Comparison of ENCODE assay signal across 8 cellular contexts in the genomic region with DNA sequence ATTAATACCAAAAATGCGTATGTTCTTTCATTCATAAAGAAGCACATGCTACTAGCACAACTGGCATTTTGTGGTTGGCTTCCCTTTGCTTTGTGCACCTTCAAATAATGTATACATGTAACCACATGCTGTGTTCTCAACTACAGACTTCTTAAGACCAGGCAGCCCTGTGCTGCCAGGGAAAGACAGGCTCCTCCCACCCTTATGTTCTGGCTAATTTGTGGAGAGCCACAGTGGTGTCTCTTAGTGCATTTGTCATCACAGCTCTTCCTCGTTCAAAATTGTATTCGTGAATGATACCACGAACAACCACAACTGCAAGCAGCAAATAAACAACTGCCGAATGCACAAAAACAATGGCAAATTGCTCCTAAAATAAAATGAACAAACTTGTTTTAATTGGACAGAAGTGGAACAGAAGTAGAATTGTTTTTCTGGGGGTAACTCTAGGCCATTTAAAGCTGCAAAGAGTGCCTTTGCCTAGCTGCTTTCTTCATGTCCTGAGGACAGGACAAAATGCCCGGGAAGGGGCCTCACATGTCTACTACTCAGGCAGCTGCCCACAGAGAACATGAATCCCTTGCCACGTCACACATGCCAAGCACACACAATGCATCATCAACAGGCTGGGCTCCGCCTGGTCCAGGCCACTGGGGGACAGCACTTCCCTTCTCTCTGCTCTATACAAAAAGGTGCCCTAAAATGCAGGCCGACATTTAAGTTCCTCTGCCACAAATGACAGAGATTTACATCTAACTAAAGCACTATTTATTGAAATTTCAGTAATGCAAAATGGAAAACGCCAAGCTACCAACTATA. TPM values are rescaled to one million over a fixed set of nuclear protein-coding genes. Genes with fewer than 3 reads are reported as not detected.
DNase-seq lines count a peak whose midpoint lies in the region; FAIRE-seq and TF ChIP-seq lines count a peak whose summit lies in the region.

No MANE protein-coding gene starts in this region.

- FAIRE-seq in bronchial epithelial cell (lab: Jason Lieb, UNC) = no peak
- FAIRE-seq in RCC 7860 (lab: Jason Lieb, UNC) = no peak

- no peaks in the 10 kb centered on the region for H3K4me1 ChIP-seq in GM23248 (ENCODE audit: insufficient read depth)
- H3K4me1 ChIP-seq in ovary (ENCODE audit: insufficient read depth) = peaks cover 18% of the 10 kb centered on the region

- peaks cover 14% of the 10 kb centered on the region for H4K20me1 ChIP-seq in GM23248 (ENCODE audit: insufficient read depth)

- in situ Hi-C loops in GM23248 (cut with MboI) = no loop called here

- TF ChIP-seq CTCF in bronchial epithelial cell (IDR thresholded peaks at IDR 0.05; ENCODE audit: insufficient read depth, low read length, severe bottlenecking) (peak; percentile 28), ovary (IDR thresholded peaks at IDR 0.05) (no peak)

- peaks cover 12% of the 10 kb centered on the region; the same call in 1 of the 2 replicates for H3F3A ChIP-seq in GM23248 (ENCODE audit: insufficient read depth)

- WGBS in GM23248 (ENCODE audit: low coverage in 1 of 2, low lambda C conversion rate in 2 of 2, missing lambda C conversion rate in 2 of 2), 2 experiments = 62 to 66% methylated on average over 10 of the region's 10 CpGs
- 58 to 72% (median 65%) methylated on average over 10 of the region's 10 CpGs for WGBS in ovary, 3 donors

- DNase-seq in GM23248 (peak; percentile 46), NCI-H69 (lab: John Stamatoyannopoulos, UW) (peak; percentile 72), bronchial epithelial cell (ENCODE audit: low read depth) (peak; percentile 63), nucleus accumbens (lab: John Stamatoyannopoulos, UW) (peak in 39 of 56 donors; percentile 18 to 73 (median 48)), ovary (no peak), RCC 7860 (ENCODE audit: low spot score) (no peak), GOT3 (lab: John Stamatoyannopoulos, UW) (no peak), NCI-H2196 (lab: John Stamatoyannopoulos, UW; ENCODE audit: unreplicated experiment) (no peak)

- H3K4me2 ChIP-seq in GM23248 (ENCODE audit: unreplicated experiment) = no peak overlapping the region

- TF ChIP-seq POLR2A in ovary (IDR thresholded peaks at IDR 0.05) = no peak

- TF ChIP-seq EP300 in ovary (IDR thresholded peaks at IDR 0.05) = no peak

- H3K27me3 ChIP-seq in GM23248 (replicated peaks; ENCODE audit: insufficient read depth) (no peaks in the 10 kb centered on the region), bronchial epithelial cell (ENCODE audit: control insufficient read depth, insufficient read depth, low read length) (no peaks in the 10 kb centered on the region), ovary (no peaks in the 10 kb centered on the region)

- no peaks in the 10 kb centered on the region for H3K36me3 ChIP-seq in GM23248 (ENCODE audit: low read depth)
- peaks cover 1% of the 10 kb centered on the region for H3K36me3 ChIP-seq in bronchial epithelial cell (ENCODE audit: control insufficient read depth, insufficient read depth, low read length)
- H3K36me3 ChIP-seq in ovary = no peaks in the 10 kb centered on the region

- no peak overlapping the region for H3K9ac ChIP-seq in GM23248

- H3K9me3 ChIP-seq in GM23248 (ENCODE audit: low read depth) (no peaks in the 10 kb centered on the region), ovary (no peaks in the 10 kb centered on the region)

- no peak overlapping the region for H2AFZ ChIP-seq in GM23248

- intact Hi-C loops in ovary (cut with DNase I) = no loop called here

- H3K79me2 ChIP-seq in GM23248 (ENCODE audit: insufficient read depth) = peaks cover 88% of the 10 kb centered on the region

- H3K4me3 ChIP-seq in GM23248 = no peak overlapping the region
- no peak overlapping the region for H3K4me3 ChIP-seq in bronchial epithelial cell (ENCODE audit: low read depth, low read length)
- no peak overlapping the region for H3K4me3 ChIP-seq in ovary

- H3K27ac ChIP-seq in GM23248 = no peak overlapping the region
- no peak overlapping the region for H3K27ac ChIP-seq in ovary

- no peaks in the 10 kb centered on the region for H3K9me2 ChIP-seq in GM23248 (ENCODE audit: insufficient read depth)

RNA-seq across cellular contexts. Expression of gene IRS2, which starts 21.7 kb away (rescaled TPM):
- total RNA-seq in GM23248 (2014; rRNA removed; shearing (Covaris generic)) = 7.3 and 7.7 TPM in 2 replicates
- 3.1 and 3.4 TPM in 2 replicates for polyA plus RNA-seq in GM23248 (2016; fragmentation: Nextera tagmentation; extraction: Ambion mirVana)
- total RNA-seq in bronchial epithelial cell = 3.1 and 6.8 TPM in 2 replicates
- total RNA-seq in ovary = 10 to 100 TPM; 19.3 to 40.9 (median 29.3) TPM
- 10 to 100 TPM; 14.6 to 20.5 TPM for polyA plus RNA-seq in ovary

Comparison
In these comparisons a context has a peak if more than half of its experiments do, and no peak if none do; other contexts are left out.
1. DNase-seq: peak in GM23248 (single experiment), NCI-H69 (single experiment), bronchial epithelial cell (single experiment) and nucleus accumbens (39 of 56); none in ovary (0 of 5), RCC 7860 (single experiment), GOT3 (single experiment) and NCI-H2196 (single experiment).